ENCODE assay signal across 34 cellular contexts in genomic region chr18:25125670-25126069, GRCh38.
"Had no signal": no experiment of that assay in that cellular context is flagged by ENCODE, and none has a peak within 500 bp of the region (broad histone marks: within the 10 kb centered on the region; RNA-seq: fewer than 3 reads in every experiment).

No MANE protein-coding gene starts in this region.

- H3K9me3 ChIP-seq: Peyer's patch, SJSA1, SK-N-SH had no signal

- H3K4me1 ChIP-seq: Peyer's patch, SJSA1 had no signal

- H3K27ac ChIP-seq: brain microvascular endothelial cell, Peyer's patch, SJSA1 had no signal

- H3K4me3 ChIP-seq: Peyer's patch, SJSA1 had no signal

- H3K36me3 Mint-ChIP-seq: activated naive CD4-positive, alpha-beta T cell treated with anti-CD3 and anti-CD28 coated beads, Interleukin-2, amount 10 ng/mL, durations not matched to agents 7 days and 5 days; activated naive CD8-positive, alpha-beta T cell had no signal

- H3K27me3 Mint-ChIP-seq: activated CD4-positive, alpha-beta T cell treated with anti-CD3 and anti-CD28 coated beads, Interleukin-2, amount 10 ng/mL, durations not matched to agents 24 days and 14 days; activated naive CD4-positive, alpha-beta T cell treated with anti-CD3 and anti-CD28 coated beads, Interleukin-2, amount 10 ng/mL, durations not matched to agents 7 days and 5 days had no signal

- H3K4me3 Mint-ChIP-seq: activated CD4-positive, alpha-beta T cell treated with anti-CD3 and anti-CD28 coated beads, Interleukin-2, amount 10 ng/mL, durations not matched to agents 24 days and 14 days; activated CD8-positive, alpha-beta T cell treated with anti-CD3 and anti-CD28 coated beads for 36 hours; activated naive CD4-positive, alpha-beta T cell treated with anti-CD3 and anti-CD28 coated beads, Interleukin-2, amount 10 ng/mL, durations not matched to agents 7 days and 5 days; activated naive CD8-positive, alpha-beta T cell; activated naive CD8-positive, alpha-beta T cell treated with anti-CD3 and anti-CD28 coated beads, Interleukin-2, amount 50 U/mL, for 24 hours; activated T-cell treated with anti-CD3 and anti-CD28 coated beads, Interleukin-2, amount 50 U/mL, for 24 hours; activated T-helper 1 cell treated with anti-CD3 and anti-CD28 coated beads, Interleukin-12 subunit alpha, Interleukin-12 subunit beta, Interleukin-2, Interleukin-4 antibody, amounts not matched to agents 30 ng/mL and 10 ng/mL and 1 ng/mL, durations not matched to agents 14 hours and 24 hours and 36 hours; T-helper 1 cell treated with Interleukin-12 subunit alpha and Interleukin-12 subunit beta and Interleukin-4 antibody, amounts not matched to agents 30 μg/mL and 1 μg/mL, for 36 hours; T-helper 2 cell treated with Interferon-gamma antibody and Interleukin-4, amounts not matched to agents 5 μg/mL and 100 μg/mL, for 36 hours had no signal

- H3K27ac Mint-ChIP-seq: activated CD4-positive, alpha-beta T cell treated with anti-CD3 and anti-CD28 coated beads, Interleukin-2, amount 10 ng/mL, durations not matched to agents 24 days and 14 days; activated CD8-positive, alpha-beta T cell treated with anti-CD3 and anti-CD28 coated beads for 36 hours; activated naive CD4-positive, alpha-beta T cell treated with anti-CD3 and anti-CD28 coated beads, Interleukin-2, amount 10 ng/mL, durations not matched to agents 7 days and 5 days; activated naive CD8-positive, alpha-beta T cell; activated naive CD8-positive, alpha-beta T cell treated with anti-CD3 and anti-CD28 coated beads, Interleukin-2, amount 50 U/mL, for 24 hours; activated T-cell treated with anti-CD3 and anti-CD28 coated beads, Interleukin-2, amount 50 U/mL, for 24 hours; activated T-helper 1 cell treated with anti-CD3 and anti-CD28 coated beads, Interleukin-12 subunit alpha, Interleukin-12 subunit beta, Interleukin-2, Interleukin-4 antibody, amounts not matched to agents 30 ng/mL and 10 ng/mL and 1 ng/mL, durations not matched to agents 14 hours and 24 hours and 36 hours; T-helper 1 cell treated with Interleukin-12 subunit alpha and Interleukin-12 subunit beta and Interleukin-4 antibody, amounts not matched to agents 30 μg/mL and 1 μg/mL, for 36 hours; T-helper 2 cell treated with Interferon-gamma antibody and Interleukin-4, amounts not matched to agents 5 μg/mL and 100 μg/mL, for 36 hours had no signal

- H3K27me3 ChIP-seq: brain microvascular endothelial cell, Peyer's patch, SJSA1 had no signal

- H3K4me1 Mint-ChIP-seq: activated CD4-positive, alpha-beta T cell treated with anti-CD3 and anti-CD28 coated beads, Interleukin-2, amount 10 ng/mL, durations not matched to agents 24 days and 14 days; activated naive CD4-positive, alpha-beta T cell treated with anti-CD3 and anti-CD28 coated beads, Interleukin-2, amount 10 ng/mL, durations not matched to agents 7 days and 5 days; activated naive CD8-positive, alpha-beta T cell treated with anti-CD3 and anti-CD28 coated beads, Interleukin-2, amount 50 U/mL, for 24 hours had no signal

- H3K36me3 ChIP-seq: brain microvascular endothelial cell, Peyer's patch, SJSA1 had no signal

- DNase-seq: activated CD4-positive, alpha-beta T cell treated with anti-CD3 and anti-CD28 coated beads, Interleukin-2, amount 10 ng/mL, durations not matched to agents 24 days and 14 days; activated CD4-positive, alpha-beta T cell treated with anti-CD3 and anti-CD28 coated beads, Interleukin-2, amount 50 U/mL, for 4 hours; activated CD8-positive, alpha-beta T cell treated with anti-CD3 and anti-CD28 coated beads for 36 hours; activated gamma-delta T cell treated with Interleukin-2 at 50 U/mL for 16 hours; activated naive CD4-positive, alpha-beta T cell treated with anti-CD3 and anti-CD28 coated beads, Interleukin-2, amount 10 ng/mL, durations not matched to agents 7 days and 5 days; activated naive CD8-positive, alpha-beta T cell treated with anti-CD3 and anti-CD28 coated beads, Interleukin-2, amount 50 U/mL, for 24 hours; activated T-cell treated with anti-CD3 and anti-CD28 coated beads, Interleukin-2, amount 50 U/mL, for 24 hours; amniotic stem cell; aorta; brain microvascular endothelial cell; central memory CD4-positive, alpha-beta T cell; MM.1S; MV-4-11; NCI-H1092; NCI-H1417; NCI-H146; NCI-H187; NCI-H2029 treated with DMSO at 0.1 percent for 48 hours; NCI-H2107; NCI-H2171; NCI-H510A; NCI-H526; NCI-H748 treated with DMSO at 0.1 percent for 48 hours; NK-92 treated with Interleukin-12 subunit alpha and Interleukin-12 subunit beta, amount 100 ng/mL, for 24 hours; PC-3; Peyer's patch; RPMI8226; SHP77 treated with DMSO at 0.1 percent for 48 hours; SK-N-SH had no signal

- H3K9me3 Mint-ChIP-seq: activated CD4-positive, alpha-beta T cell treated with anti-CD3 and anti-CD28 coated beads, Interleukin-2, amount 10 ng/mL, durations not matched to agents 24 days and 14 days; activated CD8-positive, alpha-beta T cell treated with anti-CD3 and anti-CD28 coated beads for 36 hours; activated naive CD4-positive, alpha-beta T cell treated with anti-CD3 and anti-CD28 coated beads, Interleukin-2, amount 10 ng/mL, durations not matched to agents 7 days and 5 days; activated naive CD8-positive, alpha-beta T cell treated with anti-CD3 and anti-CD28 coated beads, Interleukin-2, amount 50 U/mL, for 24 hours; activated T-cell treated with anti-CD3 and anti-CD28 coated beads, Interleukin-2, amount 50 U/mL, for 24 hours; activated T-helper 1 cell treated with anti-CD3 and anti-CD28 coated beads, Interleukin-12 subunit alpha, Interleukin-12 subunit beta, Interleukin-2, Interleukin-4 antibody, amounts not matched to agents 30 ng/mL and 10 ng/mL and 1 ng/mL, durations not matched to agents 14 hours and 24 hours and 36 hours; T-helper 1 cell treated with Interleukin-12 subunit alpha and Interleukin-12 subunit beta and Interleukin-4 antibody, amounts not matched to agents 30 μg/mL and 1 μg/mL, for 36 hours; T-helper 2 cell treated with Interferon-gamma antibody and Interleukin-4, amounts not matched to agents 5 μg/mL and 100 μg/mL, for 36 hours had no signal
